ENCODE assay signal across 8 cellular contexts in the genomic region with DNA sequence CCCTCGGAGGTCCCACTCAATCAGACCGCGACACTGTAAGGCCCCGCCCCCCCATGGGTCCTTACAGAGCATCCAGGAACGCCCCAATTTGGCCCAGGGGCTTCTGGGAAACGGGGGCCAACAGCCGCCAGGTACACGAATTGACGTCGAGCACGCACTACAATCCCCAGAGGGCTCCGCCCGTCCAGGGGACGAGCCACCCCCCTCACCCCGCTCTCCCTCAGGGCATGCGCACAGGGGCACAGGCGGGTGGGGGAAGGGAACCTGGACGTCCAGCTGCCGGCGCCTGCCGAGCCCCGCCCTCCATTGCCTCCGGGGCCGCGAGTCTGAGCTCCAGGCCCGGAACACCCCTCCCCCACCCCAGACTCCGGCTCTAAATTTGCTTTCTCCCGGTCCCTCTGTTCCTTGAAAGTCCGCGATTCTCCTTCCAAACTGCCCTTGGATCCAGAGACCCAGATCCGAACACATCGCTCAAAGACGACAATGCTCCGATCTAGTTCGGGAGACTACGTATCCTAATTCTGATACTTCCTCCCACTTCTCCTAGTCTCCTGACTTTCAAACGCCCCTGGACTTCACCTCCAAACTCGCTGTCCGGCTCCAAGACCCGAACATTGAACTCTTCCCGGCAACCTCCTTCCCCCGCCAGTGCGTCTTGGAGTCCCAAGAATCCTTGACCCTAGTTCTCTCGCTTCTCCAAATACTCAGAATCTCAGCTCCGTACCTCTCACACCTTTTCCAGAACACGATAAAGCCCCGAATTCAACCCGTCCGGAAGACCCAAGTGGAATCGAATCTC. TPM values are rescaled to one million over a fixed set of nuclear protein-coding genes. Genes with fewer than 3 reads are reported as not detected.
A peak's percentile ranks its signal among the peaks of the same experiment; 100 is the strongest.
DNase-seq lines count a peak whose midpoint lies in the region; ATAC-seq lines count a peak whose summit lies in the region.

No MANE protein-coding gene starts in this region.

- no peaks in the 10 kb centered on the region for H3K27me3 ChIP-seq in endocrine pancreas (ENCODE audit: control insufficient read depth, insufficient read depth, low read length)

- peak; percentile 100 for DNase-seq in COLO829 (ENCODE audit: low spot score)
- peak in 75 of 76 experiments; percentile 94 to 100 (median 100) for DNase-seq in HUDEP-2 (lab: John Stamatoyannopoulos, UW; ENCODE audit: unreplicated experiment in 76 of 76)
- peak; percentile 99 for DNase-seq in NOMO-1 treated with dmso at 0.1 percent for 144 hours (lab: John Stamatoyannopoulos, UW; ENCODE audit: unreplicated experiment)
- peak; percentile 99 for DNase-seq in activated CD8-positive, alpha-beta memory T cell treated with anti-CD3 and anti-CD28 coated beads, Interleukin-2, amount 50 U/mL, for 1 hour (ENCODE audit: extremely low read depth)
- peak; percentile 99 for DNase-seq in mesenteric fat pad (ENCODE audit: low spot score)
- DNase-seq in stimulated activated CD8-positive, alpha-beta memory T cell treated with anti-CD3 and anti-CD28 coated beads, Interleukin-15, amount 100 ng/mL, for 1 hour (ENCODE audit: low read depth) = peak; percentile 97

- peaks cover 4% of the 10 kb centered on the region for H3K4me1 ChIP-seq in endocrine pancreas (ENCODE audit: control insufficient read depth, insufficient read depth, low read length)

- H3K4me3 ChIP-seq in endocrine pancreas (ENCODE audit: control insufficient read depth, insufficient read depth, low read length) = peak overlapping the region; percentile 94

- no peaks in the 10 kb centered on the region for H3K9me3 ChIP-seq in endocrine pancreas (ENCODE audit: control insufficient read depth, low read length)

- peak; percentile 67 for ATAC-seq in GM21381 (IDR thresholded peaks at IDR 0.05; ENCODE audit: unreplicated experiment)

- H3K36me3 ChIP-seq in endocrine pancreas (ENCODE audit: control insufficient read depth, insufficient read depth, low read length) = no peaks in the 10 kb centered on the region

- peak overlapping the region; percentile 97 for H3K9ac ChIP-seq in endocrine pancreas (ENCODE audit: control insufficient read depth, insufficient read depth, low read length)

RNA-seq across cellular contexts. Expression of a gene that starts 0.8 kb away (rescaled TPM):
- total RNA-seq in mesenteric fat pad = 40.7 TPM

RNA-seq across cellular contexts. Expression of a gene that starts 17.5 kb away (rescaled TPM):
- 20.2 TPM for total RNA-seq in mesenteric fat pad

RNA-seq across cellular contexts. Expression of a gene that starts 22.2 kb away (rescaled TPM):
- total RNA-seq in mesenteric fat pad = 141 TPM

RNA-seq across cellular contexts. Expression of a gene that starts 23.5 kb away (rescaled TPM):
- total RNA-seq in mesenteric fat pad = 6.1 TPM

RNA-seq across cellular contexts. Expression of a gene that starts 30.2 kb away (rescaled TPM):
- total RNA-seq in mesenteric fat pad = 2.3 TPM

Comparison
In these comparisons a context has a peak if more than half of its experiments do, and no peak if none do; other contexts are left out.
1. Peak in every context shown above with its lines: DNase-seq, ATAC-seq and H3K4me3 ChIP-seq.